21 cellular contexts compared by ENCODE assay signal in the genomic region with DNA sequence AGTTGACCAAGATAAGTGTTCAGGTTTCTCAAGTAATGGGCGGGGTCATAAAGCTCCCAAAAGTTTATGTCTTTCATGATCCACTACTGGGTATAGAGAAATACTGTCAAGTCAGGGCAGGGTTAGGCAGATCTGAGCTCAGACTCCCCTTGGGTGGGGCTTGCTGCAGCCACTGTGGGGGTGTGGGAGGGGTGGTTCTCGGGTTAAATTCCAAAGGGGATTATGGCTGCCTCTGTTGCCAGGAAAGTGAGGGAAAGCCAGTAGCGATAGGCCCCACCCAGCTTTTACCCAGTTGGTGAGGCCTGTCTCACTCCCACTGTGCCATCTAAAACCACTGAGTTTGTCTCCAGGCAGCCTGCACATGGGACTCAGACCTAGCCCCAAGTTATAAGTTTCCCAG.
"Had no signal": no experiment of that assay in that cellular context is flagged by ENCODE, and none has a peak within 500 bp of the region (broad histone marks: within the 10 kb centered on the region; RNA-seq: fewer than 3 reads in every experiment).

No MANE protein-coding gene starts in this region.

- H3K4me1 Mint-ChIP-seq: activated CD4-positive, alpha-beta T cell treated with anti-CD3 and anti-CD28 coated beads, Interleukin-2, amount 10 ng/mL, durations not matched to agents 24 days and 14 days; activated naive CD4-positive, alpha-beta T cell treated with anti-CD3 and anti-CD28 coated beads, Interleukin-2, amount 10 ng/mL, durations not matched to agents 7 days and 5 days; naive thymus-derived CD8-positive, alpha-beta T cell had no signal

- H3K9me3 Mint-ChIP-seq: effector memory CD8-positive, alpha-beta T cell had no signal

- H3K9me3 ChIP-seq: neutrophil, SK-N-SH, thyroid gland had no signal

- FAIRE-seq: frontal cortex, urothelium cell line had no signal

- H3K36me3 Mint-ChIP-seq: activated naive CD4-positive, alpha-beta T cell treated with anti-CD3 and anti-CD28 coated beads, Interleukin-2, amount 10 ng/mL, durations not matched to agents 7 days and 5 days had no signal

- DNase-seq: activated CD4-positive, alpha-beta T cell treated with anti-CD3 and anti-CD28 coated beads, Interleukin-2, amount 10 ng/mL, durations not matched to agents 24 days and 14 days; activated CD8-positive, alpha-beta T cell treated with anti-CD3 and anti-CD28 coated beads for 36 hours; activated naive CD4-positive, alpha-beta T cell treated with anti-CD3 and anti-CD28 coated beads, Interleukin-2, amount 10 ng/mL, durations not matched to agents 7 days and 5 days; activated T-cell treated with anti-CD3 and anti-CD28 coated beads, Interleukin-2, amount 50 U/mL, for 4 hours; dermis blood vessel endothelial cell; effector memory CD8-positive, alpha-beta T cell; head of caudate nucleus; left cardiac atrium; mesenchymal stem cell; naive thymus-derived CD8-positive, alpha-beta T cell; SK-N-SH; stimulated activated CD4-positive, alpha-beta T cell treated with anti-CD3 and anti-CD28 coated beads, Interleukin-12 subunit alpha, Interleukin-12 subunit beta, amount 100 ng/mL, for 4 hours; stimulated activated CD4-positive, alpha-beta T cell treated with anti-CD3 and anti-CD28 coated beads, Interleukin-1b, Interleukin-23, amount 100 ng/mL, for 48 hours; stimulated activated CD8-positive, alpha-beta memory T cell treated with anti-CD3 and anti-CD28 coated beads, Interleukin-4, amount 100 ng/mL, for 48 hours; stimulated activated naive CD4-positive, alpha-beta T cell treated with Interleukin-2 at 50 U/mL for 16 hours; thyroid gland had no signal

- H3K4me2 ChIP-seq: SK-N-SH had no signal

- H3K36me3 ChIP-seq: cardiac muscle cell, neutrophil, thyroid gland had no signal

- H3K4me3 Mint-ChIP-seq: activated CD4-positive, alpha-beta T cell treated with anti-CD3 and anti-CD28 coated beads, Interleukin-2, amount 10 ng/mL, durations not matched to agents 24 days and 14 days; activated CD8-positive, alpha-beta T cell treated with anti-CD3 and anti-CD28 coated beads for 36 hours; activated naive CD4-positive, alpha-beta T cell treated with anti-CD3 and anti-CD28 coated beads, Interleukin-2, amount 10 ng/mL, durations not matched to agents 7 days and 5 days; activated T-cell treated with anti-CD3 and anti-CD28 coated beads, Interleukin-2, amount 50 U/mL, for 4 hours; effector memory CD8-positive, alpha-beta T cell; naive thymus-derived CD8-positive, alpha-beta T cell had no signal

- H3K27ac ChIP-seq: cardiac muscle cell, epithelial cell of prostate, neutrophil, thyroid gland had no signal

- ATAC-seq: activated CD8-positive, alpha-beta T cell treated with anti-CD3 and anti-CD28 coated beads for 36 hours; activated T-cell treated with anti-CD3 and anti-CD28 coated beads, Interleukin-2, amount 50 U/mL, for 4 hours; effector memory CD8-positive, alpha-beta T cell; left cardiac atrium; naive thymus-derived CD8-positive, alpha-beta T cell had no signal

- H3K27ac Mint-ChIP-seq: activated CD4-positive, alpha-beta T cell treated with anti-CD3 and anti-CD28 coated beads, Interleukin-2, amount 10 ng/mL, durations not matched to agents 24 days and 14 days; activated CD8-positive, alpha-beta T cell treated with anti-CD3 and anti-CD28 coated beads for 36 hours; activated naive CD4-positive, alpha-beta T cell treated with anti-CD3 and anti-CD28 coated beads, Interleukin-2, amount 10 ng/mL, durations not matched to agents 7 days and 5 days; effector memory CD8-positive, alpha-beta T cell; naive thymus-derived CD8-positive, alpha-beta T cell had no signal

- H3K4me1 ChIP-seq: thyroid gland had no signal

- H3K4me3 ChIP-seq: cardiac muscle cell, thyroid gland had no signal

- H3K27me3 Mint-ChIP-seq: activated CD8-positive, alpha-beta T cell treated with anti-CD3 and anti-CD28 coated beads for 36 hours had no signal

- H3K27me3 ChIP-seq: cardiac muscle cell, neutrophil, thyroid gland had no signal

- H3K9ac ChIP-seq: SK-N-SH had no signal
